Comparison of ENCODE assay signal across 17 cellular contexts in genomic region chr7:138033241-138033640, GRCh38. TPM values are rescaled to one million over a fixed set of nuclear protein-coding genes. Genes with fewer than 3 reads are reported as not detected.
DNase-seq lines count a peak whose midpoint lies in the region; ATAC-seq, FAIRE-seq and TF ChIP-seq lines count a peak whose summit lies in the region.
"Had no signal": no experiment of that assay in that cellular context is flagged by ENCODE, and none has a peak within 500 bp of the region (broad histone marks: within the 10 kb centered on the region; RNA-seq: fewer than 3 reads in every experiment).

No MANE protein-coding gene starts in this region.

- H4K20me1 ChIP-seq in neural progenitor cell (ENCODE audit: low read depth) = no peaks in the 10 kb centered on the region

- H3K4me3 ChIP-seq in neural progenitor cell = no peak overlapping the region
- no peak overlapping the region for H3K4me3 ChIP-seq in dorsolateral prefrontal cortex
- H3K4me3 ChIP-seq: GM23338 had no signal

- H2AFZ ChIP-seq in neural progenitor cell (replicated peaks) = peak overlapping the region; percentile 51

- no peaks in the 10 kb centered on the region for H3K4me1 Mint-ChIP-seq in neural progenitor cell

- TF ChIP-seq CTCF in neural progenitor cell (IDR thresholded peaks at IDR 0.05) (no peak), dorsolateral prefrontal cortex (IDR thresholded peaks at IDR 0.05 in 54 of 56, conservative IDR thresholded peaks at IDR 0.05 in 2 of 56; ENCODE audit: low read depth in 1 of 56, partially characterized antibody in 56 of 56) (no peak)

- no peak overlapping the region for H3K4me2 ChIP-seq in neural progenitor cell
- H3K4me2 ChIP-seq: GM23338 had no signal

- H3F3A ChIP-seq in neural progenitor cell (ENCODE audit: low read depth) = no peaks in the 10 kb centered on the region

- peaks cover 4% of the 10 kb centered on the region for H3K27me3 Mint-ChIP-seq in neural progenitor cell (ENCODE audit: insufficient read depth, low read depth)

- no peak for TF ChIP-seq POLR2A in GM12892 (IDR thresholded peaks at IDR 0.05; ENCODE audit: low read depth, low read length)

- H3K36me3 Mint-ChIP-seq in neural progenitor cell = peaks cover 9% of the 10 kb centered on the region

- H3K27me3 ChIP-seq in neural progenitor cell = no peaks in the 10 kb centered on the region
- no peaks in the 10 kb centered on the region for H3K27me3 ChIP-seq in dorsolateral prefrontal cortex

- H3K79me2 ChIP-seq in neural progenitor cell (ENCODE audit: low read depth) = no peaks in the 10 kb centered on the region

- H3K27ac ChIP-seq in neural progenitor cell (no peak overlapping the region), dorsolateral prefrontal cortex (no peak overlapping the region)

- peaks cover 5% of the 10 kb centered on the region for H3K4me1 ChIP-seq in neural progenitor cell

- peak; percentile 37 for ATAC-seq in HG03159 (IDR thresholded peaks at IDR 0.05; ENCODE audit: unreplicated experiment)
- ATAC-seq: GM23338, HCT116 had no signal

- H3K9me3 Mint-ChIP-seq in neural progenitor cell = peaks cover 30% of the 10 kb centered on the region

- no peak overlapping the region for H3K9ac ChIP-seq in neural progenitor cell

- H3K27ac Mint-ChIP-seq in neural progenitor cell = no peak overlapping the region
- H3K27ac Mint-ChIP-seq: CD4-positive, alpha-beta T cell; GM23338 had no signal

- FAIRE-seq in GM12892 (lab: Jason Lieb, UNC) = peak; percentile 24
- FAIRE-seq: GM12891 had no signal

- H3K36me3 ChIP-seq in neural progenitor cell = no peaks in the 10 kb centered on the region

- intact Hi-C loops in dorsolateral prefrontal cortex (cut with DNase I) = no loop called here

- no peak overlapping the region for H3K4me3 Mint-ChIP-seq in neural progenitor cell
- H3K4me3 Mint-ChIP-seq: CD4-positive, alpha-beta T cell; GM23338 had no signal

- DNase-seq in GM12892 (ENCODE audit: insufficient read length) (no peak), kidney tubule cell (ENCODE audit: low spot score) (peak; percentile 49), neural progenitor cell (ENCODE audit: low spot score) (no peak), superior temporal gyrus (ENCODE audit: extremely low spot score) (no peak), HPDE6-E6E7 (ENCODE audit: extremely low spot score) (no peak), dorsolateral prefrontal cortex (no peak)
- DNase-seq: ACHN; C1 segment of cervical spinal cord; CD4-positive, alpha-beta T cell; DMS79 had no signal

- peaks cover 13% of the 10 kb centered on the region for H3K9me3 ChIP-seq in neural progenitor cell (ENCODE audit: low read depth)

RNA-seq across cellular contexts. Expression of gene CREB3L2, which starts 31.4 kb away (rescaled TPM):
- 13.1 TPM for polyA plus RNA-seq in GM12892 (2012; ENCODE audit: missing spikeins)
- 9.9 and 10.7 TPM in 2 replicates for total RNA-seq in neural progenitor cell (ENCODE audit: low replicate concordance)
- 10 to 100 TPM in 116 of 120 experiments, 1 to 10 TPM in 4; 9.1 to 47.0 (median 19.1) TPM for total RNA-seq in dorsolateral prefrontal cortex

RNA-seq across cellular contexts. Expression of gene AKR1D1, which starts 43.0 kb away (rescaled TPM):
- polyA plus RNA-seq in GM12892 (2012; ENCODE audit: missing spikeins) = not detected
- total RNA-seq in neural progenitor cell (ENCODE audit: low replicate concordance) = 0.28 TPM in 1 of 2 replicates, not detected in the other
- not detected for total RNA-seq in dorsolateral prefrontal cortex
- total RNA-seq: A172; CD4-positive, alpha-beta T cell; G401; HT1080 had no signal
- polyA plus RNA-seq: GM23338 had no signal
